12 cellular contexts compared by ENCODE assay signal in genomic region chr5:61401726-61402125, GRCh38.
DNase-seq lines count a peak whose midpoint lies in the region; ATAC-seq, FAIRE-seq and TF ChIP-seq lines count a peak whose summit lies in the region.
"Had no signal": no experiment of that assay in that cellular context is flagged by ENCODE, and none has a peak within 500 bp of the region (broad histone marks: within the 10 kb centered on the region; RNA-seq: fewer than 3 reads in every experiment).

No MANE protein-coding gene starts in this region.

- H3K4me1 ChIP-seq in HEK293 (ENCODE audit: control insufficient read depth, insufficient read depth, low read length) (peaks cover 32% of the 10 kb centered on the region), adipocyte (ENCODE audit: control insufficient read depth, insufficient read depth, low read length) (peaks cover 28% of the 10 kb centered on the region), right cardiac atrium (ENCODE audit: control insufficient read depth, insufficient read depth, low read length) (peaks cover 3% of the 10 kb centered on the region), mucosa of descending colon (ENCODE audit: low read depth) (no peaks in the 10 kb centered on the region)

- peaks cover 7% of the 10 kb centered on the region for H3K27me3 Mint-ChIP-seq in activated T-helper 1 cell treated with anti-CD3 and anti-CD28 coated beads, Interleukin-12 subunit alpha, Interleukin-12 subunit beta, Interleukin-2, Interleukin-4 antibody, amounts not matched to agents 30 ng/mL and 10 ng/mL and 1 ng/mL, durations not matched to agents 14 hours and 24 hours and 36 hours (ENCODE audit: insufficient read depth)
- H3K27me3 Mint-ChIP-seq: CD4-positive, CD25-positive, alpha-beta regulatory T cell had no signal

- H3K36me3 Mint-ChIP-seq in activated T-helper 1 cell treated with anti-CD3 and anti-CD28 coated beads, Interleukin-12 subunit alpha, Interleukin-12 subunit beta, Interleukin-2, Interleukin-4 antibody, amounts not matched to agents 30 ng/mL and 10 ng/mL and 1 ng/mL, durations not matched to agents 14 hours and 24 hours and 36 hours (ENCODE audit: low read depth), result no peaks in the 10 kb centered on the region
- H3K36me3 Mint-ChIP-seq: CD4-positive, CD25-positive, alpha-beta regulatory T cell had no signal

- H3K9me3 ChIP-seq in HEK293 (ENCODE audit: control insufficient read depth, insufficient read depth, low read depth, low read length) (no peaks in the 10 kb centered on the region), adipocyte (ENCODE audit: control insufficient read depth, low read length) (no peaks in the 10 kb centered on the region), right cardiac atrium (ENCODE audit: control insufficient read depth, low read length) (no peaks in the 10 kb centered on the region), mucosa of descending colon (no peaks in the 10 kb centered on the region)
- H3K9me3 ChIP-seq: neutrophil had no signal

- no peak overlapping the region for H3K4me3 Mint-ChIP-seq in activated T-helper 1 cell treated with anti-CD3 and anti-CD28 coated beads, Interleukin-12 subunit alpha, Interleukin-12 subunit beta, Interleukin-2, Interleukin-4 antibody, amounts not matched to agents 30 ng/mL and 10 ng/mL and 1 ng/mL, durations not matched to agents 14 hours and 24 hours and 36 hours
- H3K4me3 Mint-ChIP-seq: CD4-positive, CD25-positive, alpha-beta regulatory T cell had no signal

- CTCF ChIA-PET in AG04449 (lab: Yijun Ruan, JAX), result no interaction called here
- CTCF ChIA-PET in HEK293 (lab: Yijun Ruan, JAX), result no interaction called here

- intact Hi-C loops in right cardiac atrium (cut with DNase I), result loop anchor here in 1 of 4 donors (10.0 kb wide), 1 partner anchor 67 kb away; the partner anchor contains the start of gene ZSWIM6
- intact Hi-C loops in activated T-helper 1 cell treated with anti-CD3 and anti-CD28 coated beads, Interleukin-12 subunit alpha, Interleukin-12 subunit beta, Interleukin-2, Interleukin-4 antibody, amounts not matched to agents 30 ng/mL and 10 ng/mL and 1 ng/mL, durations not matched to agents 14 hours and 24 hours and 36 hours (cut with micrococcal nuclease), result loop anchor here (10.0 kb wide), 1 partner anchor 577 kb away; no protein-coding TSS in a partner anchor
- intact Hi-C loops in mucosa of descending colon (cut with DNase I, micrococcal nuclease), result no loop called here

- POLR2A ChIA-PET in AG04449 (lab: Yijun Ruan, JAX), result no interaction called here
- POLR2A ChIA-PET in HEK293 (lab: Yijun Ruan, JAX), result no interaction called here

- no peak for TF ChIP-seq POLR2A in GM12892 (IDR thresholded peaks at IDR 0.05; ENCODE audit: low read depth, low read length)

- H3K27ac ChIP-seq in HEK293 (ENCODE audit: extremely low read depth, low read depth, low read length), result no peak overlapping the region
- no peak overlapping the region for H3K27ac ChIP-seq in right cardiac atrium (ENCODE audit: low read length)
- H3K27ac ChIP-seq: neutrophil had no signal

- H3K9me3 Mint-ChIP-seq in activated T-helper 1 cell treated with anti-CD3 and anti-CD28 coated beads, Interleukin-12 subunit alpha, Interleukin-12 subunit beta, Interleukin-2, Interleukin-4 antibody, amounts not matched to agents 30 ng/mL and 10 ng/mL and 1 ng/mL, durations not matched to agents 14 hours and 24 hours and 36 hours, result no peaks in the 10 kb centered on the region

- H3K4me1 Mint-ChIP-seq in activated T-helper 1 cell treated with anti-CD3 and anti-CD28 coated beads, Interleukin-12 subunit alpha, Interleukin-12 subunit beta, Interleukin-2, Interleukin-4 antibody, amounts not matched to agents 30 ng/mL and 10 ng/mL and 1 ng/mL, durations not matched to agents 14 hours and 24 hours and 36 hours (ENCODE audit: low read depth), result peaks cover 13% of the 10 kb centered on the region

- no peak overlapping the region for H3K9ac ChIP-seq in adipocyte (ENCODE audit: low read length)

- TF ChIP-seq CTCF in AG04449 (IDR thresholded peaks at IDR 0.05; ENCODE audit: insufficient read depth, low read length, missing control alignments) (no peak), HEK293 (tag by site-specific recombination; IDR thresholded peaks at IDR 0.05) (no peak), GM13976 (IDR thresholded peaks at IDR 0.05; ENCODE audit: borderline replicate concordance, control extremely low read depth, extremely low read depth, insufficient read depth, missing control alignments) (no peak), mucosa of descending colon (IDR thresholded peaks at IDR 0.05) (no peak)

- DNase-seq in AG04449 (ENCODE audit: low read depth, low spot score) (peak; percentile 31), adipocyte (ENCODE audit: low read depth) (peak; percentile 40), right cardiac atrium (no peak), GM13976 (ENCODE audit: low spot score) (no peak), GM12892 (ENCODE audit: insufficient read length) (no peak), mucosa of descending colon (no peak)
- DNase-seq in activated T-helper 1 cell treated with anti-CD3 and anti-CD28 coated beads, Interleukin-12 subunit alpha, Interleukin-12 subunit beta, Interleukin-2, Interleukin-4 antibody, amounts not matched to agents 30 ng/mL and 10 ng/mL and 1 ng/mL, durations not matched to agents 14 hours and 24 hours and 36 hours (ENCODE audit: low spot score), result no peak
- DNase-seq: caudate nucleus; CD4-positive, CD25-positive, alpha-beta regulatory T cell; NCI-H2081 treated with DMSO at 0.1 percent for 48 hours had no signal

- H3K4me3 ChIP-seq in AG04449 (ENCODE audit: low read depth, low read length) (no peak overlapping the region), HEK293 (ENCODE audit: low read depth, low read length) (no peak overlapping the region), adipocyte (ENCODE audit: low read length) (no peak overlapping the region), right cardiac atrium (ENCODE audit: low read length) (no peak overlapping the region), mucosa of descending colon (no peak overlapping the region)

- H3K27me3 ChIP-seq in adipocyte (replicated peaks; ENCODE audit: control insufficient read depth, insufficient read depth, low read length) (no peaks in the 10 kb centered on the region), right cardiac atrium (ENCODE audit: control insufficient read depth, insufficient read depth) (no peaks in the 10 kb centered on the region)
- H3K27me3 ChIP-seq: neutrophil had no signal

- no peak for FAIRE-seq in GM12892 (lab: Jason Lieb, UNC)

- ATAC-seq in right cardiac atrium, result peak; percentile 61 to 62
- ATAC-seq in mucosa of descending colon, result no peak

- no peak overlapping the region for H3K27ac Mint-ChIP-seq in activated T-helper 1 cell treated with anti-CD3 and anti-CD28 coated beads, Interleukin-12 subunit alpha, Interleukin-12 subunit beta, Interleukin-2, Interleukin-4 antibody, amounts not matched to agents 30 ng/mL and 10 ng/mL and 1 ng/mL, durations not matched to agents 14 hours and 24 hours and 36 hours
- H3K27ac Mint-ChIP-seq: CD4-positive, CD25-positive, alpha-beta regulatory T cell had no signal

- in situ Hi-C loops in GM13976 (cut with MboI; ENCODE audit: low sequenced_read_pairs, unreplicated experiment), result no loop called here

- no peaks in the 10 kb centered on the region for H3K36me3 ChIP-seq in HEK293 (ENCODE audit: control insufficient read depth in 2 of 2, insufficient read depth in 1 of 2, low read length in 2 of 2)
- no peaks in the 10 kb centered on the region for H3K36me3 ChIP-seq in adipocyte (ENCODE audit: control insufficient read depth, insufficient read depth, low read length, severe bottlenecking)
- no peaks in the 10 kb centered on the region for H3K36me3 ChIP-seq in mucosa of descending colon (ENCODE audit: low read depth)
- H3K36me3 ChIP-seq: neutrophil had no signal

TF ChIP-seq in HEK293, 187 proteins besides CTCF, POLR2A, EP300 and RAD21:
- no peak for TF ChIP-seq ZNF707 (tag by site-specific recombination; IDR thresholded peaks at IDR 0.05)
- TF ChIP-seq PRDM1 (tag by site-specific recombination; IDR thresholded peaks at IDR 0.05), result 0 out of 2 replicates have a peak, but pooled peaks have one; percentile 15
TF ChIP-seq in HEK293: peak in this region for 1.

Comparison
In these comparisons a context has a peak if more than half of its experiments do, and no peak if none do; other contexts are left out.
1. DNase-seq: peak in AG04449 (single experiment) and adipocyte (single experiment); none in right cardiac atrium (0 of 3), GM13976 (single experiment), activated T-helper 1 cell treated with anti-CD3 and anti-CD28 coated beads, Interleukin-12 subunit alpha, Interleukin-12 subunit beta, Interleukin-2, Interleukin-4 antibody, amounts not matched to agents 30 ng/mL and 10 ng/mL and 1 ng/mL, durations not matched to agents 14 hours and 24 hours and 36 hours (single experiment), GM12892 (single experiment) and mucosa of descending colon (0 of 3).